In genomic region chr17:73214008-73214407, GRCh38 we compare ENCODE assay signal across 27 cellular contexts. TPM values are rescaled to one million over a fixed set of nuclear protein-coding genes. Genes with fewer than 3 reads are reported as not detected.
"Had no signal": no experiment of that assay in that cellular context is flagged by ENCODE, and none has a peak within 500 bp of the region (broad histone marks: within the 10 kb centered on the region; RNA-seq: fewer than 3 reads in every experiment).

No MANE protein-coding gene starts in this region.

- H3K27ac ChIP-seq: body of pancreas, cardiac muscle cell, esophagus squamous epithelium, gastrocnemius medialis, parathyroid adenoma, tibial nerve, WERI-Rb-1 had no signal

- H3K27me3 ChIP-seq: body of pancreas, cardiac muscle cell, esophagus squamous epithelium, gastrocnemius medialis, tibial nerve had no signal

- ATAC-seq: body of pancreas, gastrocnemius medialis, left cardiac atrium, right cardiac atrium had no signal

- H3K9me3 Mint-ChIP-seq: activated T-helper 1 cell treated with anti-CD3 and anti-CD28 coated beads, Interleukin-12 subunit alpha, Interleukin-12 subunit beta, Interleukin-2, Interleukin-4 antibody, amounts not matched to agents 30 ng/mL and 10 ng/mL and 1 ng/mL, durations not matched to agents 14 hours and 24 hours and 36 hours; endodermal cell; memory B cell; stimulated activated naive CD8-positive, alpha-beta T cell treated with anti-CD3 and anti-CD28 coated beads, Interleukin-15, Interleukin-2, amounts not matched to agents 100 ng/mL and 50 ng/mL, for 24 hours had no signal

- H3K4me1 ChIP-seq: gastrocnemius medialis, parathyroid adenoma, tibial nerve had no signal

- H3K27ac Mint-ChIP-seq: activated T-helper 1 cell treated with anti-CD3 and anti-CD28 coated beads, Interleukin-12 subunit alpha, Interleukin-12 subunit beta, Interleukin-2, Interleukin-4 antibody, amounts not matched to agents 30 ng/mL and 10 ng/mL and 1 ng/mL, durations not matched to agents 14 hours and 24 hours and 36 hours; endodermal cell; memory B cell; stimulated activated naive CD8-positive, alpha-beta T cell treated with anti-CD3 and anti-CD28 coated beads, Interleukin-15, Interleukin-2, amounts not matched to agents 100 ng/mL and 50 ng/mL, for 24 hours had no signal

- H3K9me3 ChIP-seq: body of pancreas, esophagus squamous epithelium, gastrocnemius medialis, tibial nerve had no signal

- DNase-seq: activated CD4-positive, alpha-beta T cell treated with anti-CD3 and anti-CD28 coated beads, Interleukin-2, amount 50 U/mL, for 48 hours; activated CD4-positive, CD25-positive, alpha-beta regulatory T cell treated with anti-CD3 and anti-CD28 coated beads, Interleukin-2, amount 50 U/mL, for 72 hours; anterior cingulate cortex; body of pancreas; cortex of kidney; endodermal cell; esophagus squamous epithelium; gastrocnemius medialis; islet precursor cell; left cardiac atrium; nucleus accumbens; right cardiac atrium; stimulated activated CD4-positive, alpha-beta T cell treated with anti-CD3 and anti-CD28 coated beads, Interleukin-4, amount 100 ng/mL, for 24 hours; WERI-Rb-1 had no signal

- H3K27me3 Mint-ChIP-seq: memory B cell; stimulated activated naive CD8-positive, alpha-beta T cell treated with anti-CD3 and anti-CD28 coated beads, Interleukin-15, Interleukin-2, amounts not matched to agents 100 ng/mL and 50 ng/mL, for 24 hours had no signal

- H3K4me3 ChIP-seq: body of pancreas, cardiac muscle cell, esophagus squamous epithelium, gastrocnemius medialis, tibial nerve had no signal

- H3K4me3 Mint-ChIP-seq: activated T-helper 1 cell treated with anti-CD3 and anti-CD28 coated beads, Interleukin-12 subunit alpha, Interleukin-12 subunit beta, Interleukin-2, Interleukin-4 antibody, amounts not matched to agents 30 ng/mL and 10 ng/mL and 1 ng/mL, durations not matched to agents 14 hours and 24 hours and 36 hours; endodermal cell; memory B cell; stimulated activated naive CD8-positive, alpha-beta T cell treated with anti-CD3 and anti-CD28 coated beads, Interleukin-15, Interleukin-2, amounts not matched to agents 100 ng/mL and 50 ng/mL, for 24 hours had no signal

RNA-seq across cellular contexts. Expression of gene CPSF4L, which starts 47.7 kb away (rescaled TPM):
- total RNA-seq: activated T-helper 1 cell treated with anti-CD3 and anti-CD28 coated beads, Interleukin-12 subunit alpha, Interleukin-12 subunit beta, Interleukin-2, Interleukin-4 antibody, amounts not matched to agents 30 ng/mL and 10 ng/mL and 1 ng/mL, durations not matched to agents 14 hours and 24 hours and 36 hours; body of pancreas; cardiac muscle cell; cerebellum; esophagus squamous epithelium; gastrocnemius medialis; left cardiac atrium; liver; myocyte; pulmonary artery endothelial cell; right cardiac atrium; T-helper 2 cell treated with Interferon-gamma antibody and Interleukin-4, amounts not matched to agents 100 ng/mL and 5 ng/mL, for 36 hours; tibial nerve had no signal
- polyA plus RNA-seq: cardiac muscle cell, liver, neural cell, right cardiac atrium, urinary bladder had no signal

RNA-seq across cellular contexts. Expression of gene SSTR2, which starts 49.2 kb away (rescaled TPM):
- total RNA-seq: pulmonary artery endothelial cell had no signal
